8 cellular contexts compared by ENCODE assay signal in the genomic region with DNA sequence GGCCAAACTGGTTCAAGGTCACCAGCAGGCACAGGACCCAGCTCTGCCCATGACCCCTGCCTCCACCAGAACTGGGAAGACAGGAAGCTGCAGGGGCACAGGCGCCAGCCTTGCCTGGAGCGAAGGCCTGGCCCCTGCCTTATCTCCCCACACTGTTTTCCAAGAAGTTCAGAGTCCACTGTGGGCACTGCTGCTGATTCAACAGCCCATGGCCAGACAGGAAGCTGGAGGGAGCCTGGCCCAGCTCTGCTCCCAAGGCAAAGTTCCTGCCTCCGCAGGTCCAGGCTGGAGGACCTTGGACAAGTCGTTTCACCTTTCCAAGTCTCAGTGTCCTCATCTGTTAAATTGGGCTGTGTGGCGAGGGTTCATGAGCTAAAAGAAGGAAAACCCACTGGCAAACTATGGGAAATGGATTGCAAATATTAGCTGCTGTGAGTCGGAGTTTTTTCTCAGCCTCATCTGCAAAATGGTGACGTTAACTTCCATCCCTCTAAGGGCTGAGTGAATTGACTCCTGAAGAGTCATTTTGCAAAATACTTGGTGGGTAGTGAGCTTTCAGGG. TPM values are rescaled to one million over a fixed set of nuclear protein-coding genes. Genes with fewer than 3 reads are reported as not detected.
A peak's percentile ranks its signal among the peaks of the same experiment; 100 is the strongest.
DNase-seq lines count a peak whose midpoint lies in the region; ATAC-seq and TF ChIP-seq lines count a peak whose summit lies in the region.

No MANE protein-coding gene starts in this region.

- peak overlapping the region; percentile 92 for H2AFZ ChIP-seq in parathyroid adenoma

- peak overlapping the region; percentile 50 for H3K4me3 ChIP-seq in Caco-2 (ENCODE audit: low read depth, low read length)
- peak overlapping the region; percentile 87 for H3K4me3 ChIP-seq in fibroblast of villous mesenchyme (ENCODE audit: low read depth, low read length)
- peak overlapping the region; percentile 72 for H3K4me3 ChIP-seq in parathyroid adenoma (ENCODE audit: low read depth, low read length)

- intact Hi-C loops in Caco-2 (cut with micrococcal nuclease; ENCODE audit: unreplicated experiment) = no loop called here

- peak overlapping the region; percentile 77 for H3K4me3 Mint-ChIP-seq in Caco-2 (ENCODE audit: unreplicated experiment)

- H3K36me3 Mint-ChIP-seq in Caco-2 (ENCODE audit: insufficient read depth, unreplicated experiment) = peaks cover 19% of the 10 kb centered on the region

- H3K27me3 Mint-ChIP-seq in Caco-2 (ENCODE audit: insufficient read depth, unreplicated experiment) = no peaks in the 10 kb centered on the region

- H3K27me3 ChIP-seq in Caco-2 (replicated peaks; ENCODE audit: control insufficient read depth, insufficient read depth, low read length) = no peaks in the 10 kb centered on the region
- H3K27me3 ChIP-seq in parathyroid adenoma (ENCODE audit: control insufficient read depth, insufficient read depth, low read length) = no peaks in the 10 kb centered on the region

- peaks cover 6% of the 10 kb centered on the region for H3K4me1 Mint-ChIP-seq in Caco-2 (ENCODE audit: low read depth, unreplicated experiment)

- peak; percentile 72 to 83 for DNase-seq in Caco-2
- peak; percentile 11 for DNase-seq in fibroblast of villous mesenchyme (ENCODE audit: low read depth)
- DNase-seq in NCI-H2227 treated with DMSO at 0.1 percent for 48 hours (lab: John Stamatoyannopoulos, UW) = no peak
- no peak for DNase-seq in NCI-H748 treated with DMSO at 0.1 percent for 48 hours (lab: John Stamatoyannopoulos, UW)
- DNase-seq in COR-L47 (lab: John Stamatoyannopoulos, UW) = no peak

- peak; percentile 4; the same call in 2 of the 3 replicates for ATAC-seq in SK-N-SH treated with all-trans-retinoic acid at 6 μM for 48 hours
- no peak for ATAC-seq in GM21723 (IDR thresholded peaks at IDR 0.05; ENCODE audit: unreplicated experiment)

- no peaks in the 10 kb centered on the region for H3K9me3 Mint-ChIP-seq in Caco-2 (ENCODE audit: unreplicated experiment)

- H3K4me1 ChIP-seq in Caco-2 (peaks cover 17% of the 10 kb centered on the region), parathyroid adenoma (peaks cover 6% of the 10 kb centered on the region)

- POLR2A ChIA-PET in Caco-2 (lab: Charles Lee) = no interaction called here

- no peak overlapping the region for H3K27ac ChIP-seq in parathyroid adenoma

- TF ChIP-seq CTCF in Caco-2 (IDR thresholded peaks at IDR 0.05; ENCODE audit: insufficient read depth in 1 of 2, low read depth in 1 of 2, low read length in 1 of 2, severe bottlenecking in 1 of 2, unreplicated experiment in 1 of 2) = no peak
- no peak for TF ChIP-seq CTCF in fibroblast of villous mesenchyme (IDR thresholded peaks at IDR 0.05; ENCODE audit: insufficient read depth, low read depth, low read length)
- no peak for TF ChIP-seq CTCF in parathyroid adenoma (IDR thresholded peaks at IDR 0.05)

- H3K36me3 ChIP-seq in Caco-2 (ENCODE audit: control insufficient read depth, insufficient read depth, low read length) = no peaks in the 10 kb centered on the region
- no peaks in the 10 kb centered on the region for H3K36me3 ChIP-seq in parathyroid adenoma (ENCODE audit: control insufficient read depth, insufficient read depth, low read length)

- H3K79me2 ChIP-seq in parathyroid adenoma = no peaks in the 10 kb centered on the region

- peak overlapping the region; percentile 63 for H3K4me2 ChIP-seq in parathyroid adenoma (ENCODE audit: low read length)

- BruUV-seq in Caco-2 (replicated peaks; lab: Mats Ljungman, UMichigan) = no TSS peak

- CTCF ChIA-PET in Caco-2 (lab: Charles Lee) = interaction anchor here (0.5 to 2.0 kb wide), 4 partner anchors 29 to 410 kb away, joined by 3 to 9 read pairs (median 3); no protein-coding TSS in a partner anchor

- peak overlapping the region; percentile 33 for H3K27ac Mint-ChIP-seq in Caco-2 (ENCODE audit: unreplicated experiment)

- H3K9ac ChIP-seq in parathyroid adenoma = no peak overlapping the region

- H3K9me3 ChIP-seq in Caco-2 (no peaks in the 10 kb centered on the region), parathyroid adenoma (ENCODE audit: control insufficient read depth, low read length) (no peaks in the 10 kb centered on the region)

TF ChIP-seq in SK-N-SH treated with all-trans-retinoic acid at 6 μM for 48 hours, 23 proteins besides CTCF, POLR2A, EP300 and RAD21:
- no peak for TF ChIP-seq ZFP30 (CRISPR knock-in tag; IDR thresholded peaks at IDR 0.05)
- no peak for TF ChIP-seq TCF4 (CRISPR knock-in tag; IDR thresholded peaks at IDR 0.05; ENCODE audit: borderline replicate concordance)
- TF ChIP-seq CSDC2 (CRISPR knock-in tag; IDR thresholded peaks at IDR 0.05) = no peak
- TF ChIP-seq, protein P1, sequence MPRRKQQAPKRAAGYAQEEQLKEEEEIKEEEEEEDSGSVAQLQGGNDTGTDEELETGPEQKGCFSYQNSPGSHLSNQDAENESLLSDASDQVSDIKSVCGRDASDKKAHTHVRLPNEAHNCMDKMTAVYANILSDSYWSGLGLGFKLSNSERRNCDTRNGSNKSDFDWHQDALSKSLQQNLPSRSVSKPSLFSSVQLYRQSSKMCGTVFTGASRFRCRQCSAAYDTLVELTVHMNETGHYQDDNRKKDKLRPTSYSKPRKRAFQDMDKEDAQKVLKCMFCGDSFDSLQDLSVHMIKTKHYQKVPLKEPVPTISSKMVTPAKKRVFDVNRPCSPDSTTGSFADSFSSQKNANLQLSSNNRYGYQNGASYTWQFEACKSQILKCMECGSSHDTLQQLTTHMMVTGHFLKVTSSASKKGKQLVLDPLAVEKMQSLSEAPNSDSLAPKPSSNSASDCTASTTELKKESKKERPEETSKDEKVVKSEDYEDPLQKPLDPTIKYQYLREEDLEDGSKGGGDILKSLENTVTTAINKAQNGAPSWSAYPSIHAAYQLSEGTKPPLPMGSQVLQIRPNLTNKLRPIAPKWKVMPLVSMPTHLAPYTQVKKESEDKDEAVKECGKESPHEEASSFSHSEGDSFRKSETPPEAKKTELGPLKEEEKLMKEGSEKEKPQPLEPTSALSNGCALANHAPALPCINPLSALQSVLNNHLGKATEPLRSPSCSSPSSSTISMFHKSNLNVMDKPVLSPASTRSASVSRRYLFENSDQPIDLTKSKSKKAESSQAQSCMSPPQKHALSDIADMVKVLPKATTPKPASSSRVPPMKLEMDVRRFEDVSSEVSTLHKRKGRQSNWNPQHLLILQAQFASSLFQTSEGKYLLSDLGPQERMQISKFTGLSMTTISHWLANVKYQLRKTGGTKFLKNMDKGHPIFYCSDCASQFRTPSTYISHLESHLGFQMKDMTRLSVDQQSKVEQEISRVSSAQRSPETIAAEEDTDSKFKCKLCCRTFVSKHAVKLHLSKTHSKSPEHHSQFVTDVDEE (CRISPR knock-in tag; IDR thresholded peaks at IDR 0.05) = no peak
- TF ChIP-seq, protein P2, sequence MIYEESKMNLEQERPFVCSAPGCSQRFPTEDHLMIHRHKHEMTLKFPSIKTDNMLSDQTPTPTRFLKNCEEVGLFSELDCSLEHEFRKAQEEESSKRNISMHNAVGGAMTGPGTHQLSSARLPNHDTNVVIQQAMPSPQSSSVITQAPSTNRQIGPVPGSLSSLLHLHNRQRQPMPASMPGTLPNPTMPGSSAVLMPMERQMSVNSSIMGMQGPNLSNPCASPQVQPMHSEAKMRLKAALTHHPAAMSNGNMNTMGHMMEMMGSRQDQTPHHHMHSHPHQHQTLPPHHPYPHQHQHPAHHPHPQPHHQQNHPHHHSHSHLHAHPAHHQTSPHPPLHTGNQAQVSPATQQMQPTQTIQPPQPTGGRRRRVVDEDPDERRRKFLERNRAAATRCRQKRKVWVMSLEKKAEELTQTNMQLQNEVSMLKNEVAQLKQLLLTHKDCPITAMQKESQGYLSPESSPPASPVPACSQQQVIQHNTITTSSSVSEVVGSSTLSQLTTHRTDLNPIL (CRISPR knock-in tag; IDR thresholded peaks at IDR 0.05; ENCODE audit: low read depth) = no peak
- no peak for TF ChIP-seq ESRRG (CRISPR knock-in tag; IDR thresholded peaks at IDR 0.05)
- TF ChIP-seq, protein P3, sequence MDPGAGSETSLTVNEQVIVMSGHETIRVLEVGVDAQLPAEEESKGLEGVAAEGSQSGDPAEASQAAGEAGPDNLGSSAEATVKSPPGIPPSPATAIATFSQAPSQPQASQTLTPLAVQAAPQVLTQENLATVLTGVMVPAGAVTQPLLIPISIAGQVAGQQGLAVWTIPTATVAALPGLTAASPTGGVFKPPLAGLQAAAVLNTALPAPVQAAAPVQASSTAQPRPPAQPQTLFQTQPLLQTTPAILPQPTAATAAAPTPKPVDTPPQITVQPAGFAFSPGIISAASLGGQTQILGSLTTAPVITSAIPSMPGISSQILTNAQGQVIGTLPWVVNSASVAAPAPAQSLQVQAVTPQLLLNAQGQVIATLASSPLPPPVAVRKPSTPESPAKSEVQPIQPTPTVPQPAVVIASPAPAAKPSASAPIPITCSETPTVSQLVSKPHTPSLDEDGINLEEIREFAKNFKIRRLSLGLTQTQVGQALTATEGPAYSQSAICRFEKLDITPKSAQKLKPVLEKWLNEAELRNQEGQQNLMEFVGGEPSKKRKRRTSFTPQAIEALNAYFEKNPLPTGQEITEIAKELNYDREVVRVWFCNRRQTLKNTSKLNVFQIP (CRISPR knock-in tag; IDR thresholded peaks at IDR 0.05; ENCODE audit: borderline replicate concordance, low read depth) = no peak

RNA-seq across cellular contexts. Expression of a gene that starts 1.2 kb away (rescaled TPM):
- 14.9 and 17.2 TPM in 2 replicates for total RNA-seq in Caco-2 (2022)
- 11.3 and 15.5 TPM in 2 replicates for total RNA-seq in fibroblast of villous mesenchyme

RNA-seq across cellular contexts. Expression of a gene that starts 38.0 kb away (rescaled TPM):
- total RNA-seq in Caco-2 (2022) (15.6 and 16.1 TPM in 2 replicates), fibroblast of villous mesenchyme (42.7 and 60.2 TPM in 2 replicates)

Comparison
In these comparisons a context has a peak if more than half of its experiments do, and no peak if none do; other contexts are left out.
1. DNase-seq: peak in Caco-2 (2 of 2) and fibroblast of villous mesenchyme (single experiment); none in NCI-H2227 treated with DMSO at 0.1 percent for 48 hours (single experiment), NCI-H748 treated with DMSO at 0.1 percent for 48 hours (single experiment) and COR-L47 (single experiment).
2. Peak in every context shown above with its lines, with median percentiles within 50 percentile points of each other: H3K4me3 ChIP-seq.